In the genomic region with DNA sequence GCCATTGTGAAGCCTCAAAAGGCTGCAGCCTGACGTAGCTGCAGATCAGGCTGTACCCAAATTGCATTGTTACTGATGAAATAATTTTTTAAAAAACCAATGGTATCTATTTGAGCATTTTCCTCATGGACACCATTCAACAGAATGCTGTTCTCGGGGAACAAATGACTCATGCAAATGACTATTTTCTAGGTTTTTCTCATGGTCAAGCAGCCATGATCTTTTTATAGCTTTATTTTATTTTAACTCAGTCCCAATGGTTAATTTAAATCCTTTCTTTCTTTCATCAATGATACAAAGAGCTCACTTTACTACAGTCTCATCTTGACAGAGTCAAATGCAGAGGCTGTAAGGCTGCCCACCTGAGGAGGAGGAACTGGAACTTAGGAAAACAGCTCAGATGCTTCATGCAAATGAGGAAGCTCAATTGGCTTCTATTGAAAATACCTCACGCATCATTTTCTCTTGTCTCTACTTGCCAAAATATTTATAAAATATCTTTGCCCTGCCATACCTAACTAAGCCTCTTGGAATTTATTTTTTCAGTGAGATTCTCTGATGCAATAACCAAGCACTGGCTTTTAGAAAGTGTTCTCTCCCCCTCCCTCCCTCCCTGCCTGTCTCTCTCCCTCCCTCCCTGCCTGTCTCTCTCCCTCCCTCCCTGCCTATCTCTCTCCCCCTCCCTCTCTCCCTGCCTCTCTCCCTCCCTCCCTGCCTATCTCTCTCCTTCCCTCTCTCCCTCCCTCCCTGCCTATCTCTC, we compare ENCODE assay signal across 8 cellular contexts.
DNase-seq lines count a peak whose midpoint lies in the region; ATAC-seq lines count a peak whose summit lies in the region.

No MANE protein-coding gene starts in this region.

- peak; percentile 60 for ATAC-seq in GM21526 (IDR thresholded peaks at IDR 0.05; ENCODE audit: low FRiP score, unreplicated experiment)

- no peaks in the 10 kb centered on the region for H3K79me2 ChIP-seq in Karpas-422 (ENCODE audit: low read length)

- no peaks in the 10 kb centered on the region for H3K9me2 ChIP-seq in Karpas-422 (replicated peaks; ENCODE audit: insufficient read depth, low read length)

- peak; percentile 49 for DNase-seq in EH (ENCODE audit: low read depth)
- DNase-seq in Karpas-422: peak; percentile 41
- peak; percentile 15 for DNase-seq in germinal center (ENCODE audit: low spot score)
- no peak for DNase-seq in NCI-H345 treated with DMSO at 0.1 percent for 48 hours (lab: John Stamatoyannopoulos, UW; ENCODE audit: unreplicated experiment)
- DNase-seq in ureter (ENCODE audit: low spot score): no peak
- DNase-seq in NCI-H524 (lab: John Stamatoyannopoulos, UW): no peak
- no peak for DNase-seq in SIG-M5 (lab: John Stamatoyannopoulos, UW)

- peaks cover 7% of the 10 kb centered on the region for H3K4me1 ChIP-seq in Karpas-422 (ENCODE audit: low read length)

- H4K20me1 ChIP-seq in Karpas-422 (ENCODE audit: insufficient read depth, low read depth, low read length): no peaks in the 10 kb centered on the region

- H2AFZ ChIP-seq in Karpas-422 (ENCODE audit: low read length): no peak overlapping the region

- H3K9me3 ChIP-seq in Karpas-422 (ENCODE audit: low read length): no peaks in the 10 kb centered on the region

- H3K27me3 ChIP-seq in Karpas-422 (ENCODE audit: low read length): no peaks in the 10 kb centered on the region

- H3K36me3 ChIP-seq in Karpas-422 (ENCODE audit: insufficient read depth, low read length): no peaks in the 10 kb centered on the region

- no peak overlapping the region for H3K4me2 ChIP-seq in Karpas-422 (ENCODE audit: low read depth, low read length, poor library complexity, severe bottlenecking)

- no peak overlapping the region for H3K27ac ChIP-seq in Karpas-422 (ENCODE audit: low read length)

- H3K9ac ChIP-seq in Karpas-422 (ENCODE audit: low read length): no peak overlapping the region

- no peak overlapping the region for H3K4me3 ChIP-seq in Karpas-422 (ENCODE audit: low read length)

Comparison
In these comparisons a context has a peak if more than half of its experiments do, and no peak if none do; other contexts are left out.
1. DNase-seq: peak in EH (single experiment), Karpas-422 (single experiment) and germinal center (single experiment); none in NCI-H345 treated with DMSO at 0.1 percent for 48 hours (single experiment), ureter (single experiment), NCI-H524 (0 of 2) and SIG-M5 (single experiment).